In genomic region chr2:119697290-119698013, GRCh38 we compare ENCODE assay signal across 10 cellular contexts. TPM values are rescaled to one million over a fixed set of nuclear protein-coding genes. Genes with fewer than 3 reads are reported as not detected.
DNase-seq lines count a peak whose midpoint lies in the region; ATAC-seq and TF ChIP-seq lines count a peak whose summit lies in the region.
"Had no signal": no experiment of that assay in that cellular context is flagged by ENCODE, and none has a peak within 500 bp of the region (broad histone marks: within the 10 kb centered on the region; RNA-seq: fewer than 3 reads in every experiment).

No MANE protein-coding gene starts in this region.

- H3K9ac ChIP-seq in mammary epithelial cell (ENCODE audit: insufficient read depth, low read length): no peak overlapping the region

- dilution Hi-C loops in mammary epithelial cell (cut with HindIII; ENCODE audit: low sequenced_read_pairs): no loop called here

- CTCF ChIA-PET in mammary epithelial cell (lab: Charles Lee; ENCODE audit: low non-redundant PET): no interaction called here

- no peaks in the 10 kb centered on the region for H3K4me1 ChIP-seq in mammary epithelial cell (ENCODE audit: insufficient read depth, low read length)
- H3K4me1 ChIP-seq in sigmoid colon: peaks cover 0 to 22% (median 16%) of the 10 kb centered on the region in 4 donors

- H3K9me3 Mint-ChIP-seq in activated T-cell treated with anti-CD3 and anti-CD28 coated beads, Interleukin-2, amount 50 U/mL, for 72 hours: no peaks in the 10 kb centered on the region
- no peaks in the 10 kb centered on the region for H3K9me3 Mint-ChIP-seq in nephron
- H3K9me3 Mint-ChIP-seq in effector memory CD8-positive, alpha-beta T cell: no peaks in the 10 kb centered on the region
- H3K9me3 Mint-ChIP-seq: T-helper 1 cell treated with Interleukin-12 subunit alpha and Interleukin-12 subunit beta and Interleukin-4 antibody, amounts not matched to agents 30 μg/mL and 1 μg/mL, for 36 hours had no signal

- H3K4me2 ChIP-seq in mammary epithelial cell (ENCODE audit: insufficient read depth, low read depth, low read length): no peak overlapping the region

- TF ChIP-seq CTCF in nephron (IDR thresholded peaks at IDR 0.05; ENCODE audit: unreplicated experiment in 3 of 3): no peak
- no peak for TF ChIP-seq CTCF in mammary epithelial cell (conservative IDR thresholded peaks at IDR 0.05 in 1 of 2, IDR thresholded peaks at IDR 0.05 in 1 of 2; ENCODE audit: extremely low read depth in 1 of 2, insufficient read depth in 1 of 2, low read depth in 1 of 2, low read length in 2 of 2)
- no peak for TF ChIP-seq CTCF in sigmoid colon (IDR thresholded peaks at IDR 0.05)

- 49% methylated on average over 8 of the region's 8 CpGs for WGBS in mammary epithelial cell (ENCODE audit: low coverage, missing lambda C conversion rate)
- WGBS in sigmoid colon, 2 donors: 62 to 72% methylated on average over 8 of the region's 8 CpGs

- ATAC-seq in activated T-cell treated with anti-CD3 and anti-CD28 coated beads, Interleukin-2, amount 50 U/mL, for 72 hours (replicated peaks in 1 of 2): peak; percentile 55 to 67
- peak; percentile 95 for ATAC-seq in GM21529 (IDR thresholded peaks at IDR 0.05; ENCODE audit: unreplicated experiment)
- peak; percentile 89 for ATAC-seq in HG03558 (IDR thresholded peaks at IDR 0.05; ENCODE audit: extremely low read depth, unreplicated experiment)
- no peak for ATAC-seq in effector memory CD8-positive, alpha-beta T cell (replicated peaks)

- H4K20me1 ChIP-seq in mammary epithelial cell (ENCODE audit: insufficient read depth, low read length): no peaks in the 10 kb centered on the region

- H2AFZ ChIP-seq in mammary epithelial cell (ENCODE audit: low read depth, low read length): no peak overlapping the region

- H3K36me3 ChIP-seq in mammary epithelial cell (ENCODE audit: insufficient read depth, low read length) (no peaks in the 10 kb centered on the region), sigmoid colon (no peaks in the 10 kb centered on the region)

- peaks cover 10% of the 10 kb centered on the region for H3K27me3 Mint-ChIP-seq in activated T-cell treated with anti-CD3 and anti-CD28 coated beads, Interleukin-2, amount 50 U/mL, for 72 hours (ENCODE audit: low read depth)
- no peaks in the 10 kb centered on the region for H3K27me3 Mint-ChIP-seq in nephron (ENCODE audit: low read depth)
- peaks cover 41 to 47% of the 10 kb centered on the region in 2 donors for H3K27me3 Mint-ChIP-seq in effector memory CD8-positive, alpha-beta T cell

- no peak for TF ChIP-seq POLR2A in sigmoid colon (IDR thresholded peaks at IDR 0.05)

- DNase-seq in activated T-cell treated with anti-CD3 and anti-CD28 coated beads, Interleukin-2, amount 50 U/mL, for 72 hours: peak in 1 of 2 donors; percentile 17
- DNase-seq in activated T-cell treated with anti-CD3 and anti-CD28 coated beads for 4 hours (no peak), mammary epithelial cell (no peak), sigmoid colon (no peak)
- DNase-seq in effector memory CD8-positive, alpha-beta T cell: no peak
- DNase-seq: activated gamma-delta T cell treated with Interleukin-2 at 50 U/mL for 16 hours had no signal

- peaks cover 39% of the 10 kb centered on the region for H3K4me1 Mint-ChIP-seq in activated T-cell treated with anti-CD3 and anti-CD28 coated beads, Interleukin-2, amount 50 U/mL, for 72 hours (ENCODE audit: low read depth)
- H3K4me1 Mint-ChIP-seq in nephron: peaks cover 78% of the 10 kb centered on the region
- peaks cover 0 to 3% of the 10 kb centered on the region in 2 donors for H3K4me1 Mint-ChIP-seq in effector memory CD8-positive, alpha-beta T cell (ENCODE audit: low read depth in 2 of 2)

- no peak overlapping the region for H3K27ac ChIP-seq in mammary epithelial cell (ENCODE audit: insufficient read depth, low read depth, low read length)
- no peak overlapping the region for H3K27ac ChIP-seq in sigmoid colon

- BruUV-seq in mammary epithelial cell (replicated peaks; lab: Mats Ljungman, UMichigan): no TSS peak

- peaks cover 0 to 4% of the 10 kb centered on the region in 2 donors for H3K36me3 Mint-ChIP-seq in activated T-cell treated with anti-CD3 and anti-CD28 coated beads, Interleukin-2, amount 50 U/mL, for 72 hours (ENCODE audit: insufficient read depth in 2 of 2)
- no peaks in the 10 kb centered on the region for H3K36me3 Mint-ChIP-seq in nephron (ENCODE audit: low read depth)
- peaks cover 3% of the 10 kb centered on the region for H3K36me3 Mint-ChIP-seq in effector memory CD8-positive, alpha-beta T cell (ENCODE audit: insufficient read depth)

- intact Hi-C loops in mammary epithelial cell (cut with micrococcal nuclease): no loop called here
- intact Hi-C loops in sigmoid colon (cut with DNase I): no loop called here

- H3K27me3 ChIP-seq in mammary epithelial cell (ENCODE audit: insufficient read depth, low read length) (no peaks in the 10 kb centered on the region), sigmoid colon (no peaks in the 10 kb centered on the region)

- no peak overlapping the region for H3K27ac Mint-ChIP-seq in activated T-cell treated with anti-CD3 and anti-CD28 coated beads, Interleukin-2, amount 50 U/mL, for 72 hours
- peak overlapping the region; percentile 37 to 66 (median 51) for H3K27ac Mint-ChIP-seq in nephron
- H3K27ac Mint-ChIP-seq in effector memory CD8-positive, alpha-beta T cell: no peak overlapping the region
- H3K27ac Mint-ChIP-seq: T-helper 1 cell treated with Interleukin-12 subunit alpha and Interleukin-12 subunit beta and Interleukin-4 antibody, amounts not matched to agents 30 μg/mL and 1 μg/mL, for 36 hours had no signal

- no peaks in the 10 kb centered on the region for H3K9me3 ChIP-seq in mammary epithelial cell (replicated peaks; ENCODE audit: insufficient read depth, low read length)
- H3K9me3 ChIP-seq in sigmoid colon: no peaks in the 10 kb centered on the region

- no peak for TF ChIP-seq EP300 in sigmoid colon (IDR thresholded peaks at IDR 0.05)

- no peak overlapping the region for H3K4me3 ChIP-seq in mammary epithelial cell (replicated peaks in 1 of 3; ENCODE audit: insufficient read depth in 1 of 3, low read depth in 2 of 3, low read length in 3 of 3)
- H3K4me3 ChIP-seq in sigmoid colon: no peak overlapping the region

- in situ Hi-C loops in mammary epithelial cell (cut with MboI; ENCODE audit: low sequenced_read_pairs in 2 of 2): no loop called here

- no peaks in the 10 kb centered on the region for H3K79me2 ChIP-seq in mammary epithelial cell (ENCODE audit: insufficient read depth, low read length)

- H3K4me3 Mint-ChIP-seq in activated T-cell treated with anti-CD3 and anti-CD28 coated beads, Interleukin-2, amount 50 U/mL, for 72 hours: peak overlapping the region; percentile 1 to 60
- H3K4me3 Mint-ChIP-seq in nephron: no peak overlapping the region
- H3K4me3 Mint-ChIP-seq in effector memory CD8-positive, alpha-beta T cell: no peak overlapping the region
- H3K4me3 Mint-ChIP-seq: T-helper 1 cell treated with Interleukin-12 subunit alpha and Interleukin-12 subunit beta and Interleukin-4 antibody, amounts not matched to agents 30 μg/mL and 1 μg/mL, for 36 hours had no signal

RNA-seq across cellular contexts. Expression of gene TMEM177, which starts 18.5 kb away (rescaled TPM):
- total RNA-seq in activated T-cell treated with anti-CD3 and anti-CD28 coated beads, Interleukin-2, amount 50 U/mL, for 72 hours: 10 to 100 TPM in 1 of 2 donors, 1 to 10 TPM in 1; 6.8 to 11.0 TPM
- total RNA-seq in mammary epithelial cell (10 to 100 TPM; 11.7 to 13.3 TPM), sigmoid colon (1 to 10 TPM; 5.8 to 8.2 (median 6.3) TPM)
- polyA plus RNA-seq in mammary epithelial cell (21.9 TPM), sigmoid colon (10 to 100 TPM in 2 of 3 donors, 1 to 10 TPM in 1; 8.4 to 17.9 (median 16.4) TPM)
- polyA minus RNA-seq in mammary epithelial cell: 12.2 TPM

Comparison
In these comparisons a context has a peak if more than half of its experiments do, and no peak if none do; other contexts are left out.
1. H3K27ac Mint-ChIP-seq: peak in nephron (3 of 3); none in activated T-cell treated with anti-CD3 and anti-CD28 coated beads, Interleukin-2, amount 50 U/mL, for 72 hours (single experiment) and effector memory CD8-positive, alpha-beta T cell (0 of 2).
2. H3K4me3 Mint-ChIP-seq: peak in activated T-cell treated with anti-CD3 and anti-CD28 coated beads, Interleukin-2, amount 50 U/mL, for 72 hours (2 of 2); none in nephron (0 of 3) and effector memory CD8-positive, alpha-beta T cell (0 of 2).